10 cellular contexts compared by ENCODE assay signal in genomic region chr6:111846511-111847409, GRCh38. TPM values are rescaled to one million over a fixed set of nuclear protein-coding genes. Genes with fewer than 3 reads are reported as not detected.
DNase-seq lines count a peak whose midpoint lies in the region; ATAC-seq and TF ChIP-seq lines count a peak whose summit lies in the region.
"Had no signal": no experiment of that assay in that cellular context is flagged by ENCODE, and none has a peak within 500 bp of the region (broad histone marks: within the 10 kb centered on the region; RNA-seq: fewer than 3 reads in every experiment).

No MANE protein-coding gene starts in this region.

- no peak overlapping the region for H3K4me3 ChIP-seq in CD8-positive, alpha-beta memory T cell (ENCODE audit: low read length)
- H3K4me3 ChIP-seq in HEK293 (ENCODE audit: low read depth, low read length): no peak overlapping the region
- H3K4me3 ChIP-seq: transverse colon had no signal

- H3K36me3 Mint-ChIP-seq in CD8-positive, alpha-beta memory T cell: peaks cover 0 to 42% (median 2%) of the 10 kb centered on the region in 3 donors
- H3K36me3 Mint-ChIP-seq in activated naive CD4-positive, alpha-beta T cell treated with anti-CD3 and anti-CD28 coated beads, Interleukin-2, amount 50 U/mL, for 72 hours: peaks cover 4 to 10% of the 10 kb centered on the region in 2 donors
- H3K36me3 Mint-ChIP-seq in naive B cell: no peaks in the 10 kb centered on the region

- peak in 3 of 5 donors; percentile 64 to 80 (median 71) for DNase-seq in CD8-positive, alpha-beta memory T cell
- no peak for DNase-seq in activated naive CD4-positive, alpha-beta T cell treated with anti-CD3 and anti-CD28 coated beads, Interleukin-2, amount 50 U/mL, for 72 hours (ENCODE audit: low spot score in 2 of 2)
- DNase-seq in naive B cell (no peak), retina (no peak), GOT3 (lab: John Stamatoyannopoulos, UW) (no peak), DMS153 (lab: John Stamatoyannopoulos, UW) (no peak)
- DNase-seq: NCI-H82, transverse colon had no signal

- peaks cover 0 to 5% of the 10 kb centered on the region in 2 donors for H3K27me3 Mint-ChIP-seq in CD8-positive, alpha-beta memory T cell
- H3K27me3 Mint-ChIP-seq in naive B cell: no peaks in the 10 kb centered on the region

- peaks cover 8% of the 10 kb centered on the region for H3K36me3 ChIP-seq in CD8-positive, alpha-beta memory T cell (ENCODE audit: insufficient read depth, low read length)
- H3K36me3 ChIP-seq in HEK293 (ENCODE audit: control insufficient read depth in 2 of 2, insufficient read depth in 1 of 2, low read length in 2 of 2): peaks cover 0 to 7% of the 10 kb centered on the region in 2 experiments; a peak in 1 of 3 replicates
- H3K36me3 ChIP-seq: transverse colon had no signal

- H3K4me1 Mint-ChIP-seq in CD8-positive, alpha-beta memory T cell: peaks cover 30% of the 10 kb centered on the region in 3 donors
- H3K4me1 Mint-ChIP-seq in naive B cell: peaks cover 23 to 56% (median 26%) of the 10 kb centered on the region in 3 donors

- H3K27me3 ChIP-seq in CD8-positive, alpha-beta memory T cell (ENCODE audit: insufficient read depth, low read length, poor library complexity, severe bottlenecking): no peaks in the 10 kb centered on the region
- H3K27me3 ChIP-seq: transverse colon had no signal

- peak overlapping the region in 5 of 7 donors; percentile 65 to 80 (median 68) for H3K4me3 Mint-ChIP-seq in CD8-positive, alpha-beta memory T cell
- H3K4me3 Mint-ChIP-seq in naive B cell: peak overlapping the region in 2 of 8 donors; percentile 21 to 54

- H3K4me1 ChIP-seq in CD8-positive, alpha-beta memory T cell (ENCODE audit: insufficient read depth, low read length): peaks cover 98% of the 10 kb centered on the region
- H3K4me1 ChIP-seq in HEK293 (ENCODE audit: control insufficient read depth, insufficient read depth, low read length): 0 out of 2 replicates have a peak, but pooled peaks cover 2% of the 10 kb centered on the region

- H3K27ac ChIP-seq in CD8-positive, alpha-beta memory T cell (ENCODE audit: low read depth, low read length): peak overlapping the region; percentile 41
- H3K27ac ChIP-seq in HEK293 (ENCODE audit: extremely low read depth, low read depth, low read length): no peak overlapping the region

- H3K27ac Mint-ChIP-seq in CD8-positive, alpha-beta memory T cell: peak overlapping the region in 2 of 8 donors; percentile 70 to 84
- H3K27ac Mint-ChIP-seq in activated naive CD4-positive, alpha-beta T cell treated with anti-CD3 and anti-CD28 coated beads, Interleukin-2, amount 50 U/mL, for 72 hours: peak overlapping the region in 1 of 2 donors; percentile 93
- peak overlapping the region in 5 of 6 donors; percentile 34 to 92 (median 62) for H3K27ac Mint-ChIP-seq in naive B cell

- H3K9me3 ChIP-seq in CD8-positive, alpha-beta memory T cell (ENCODE audit: low read length): no peaks in the 10 kb centered on the region
- no peaks in the 10 kb centered on the region for H3K9me3 ChIP-seq in HEK293 (ENCODE audit: control insufficient read depth, insufficient read depth, low read depth, low read length)
- H3K9me3 ChIP-seq: transverse colon had no signal

- TF ChIP-seq CTCF in HEK293 (tag by site-specific recombination; IDR thresholded peaks at IDR 0.05): no peak

- CTCF ChIA-PET in CD8-positive, alpha-beta memory T cell (lab: Charles Lee): interaction anchor here (1.4 to 2.2 kb wide), 2 partner anchors 17 to 27 kb away, joined by 4 to 6 read pairs; partner anchors contain the start of gene FYN
- CTCF ChIA-PET in HEK293 (lab: Yijun Ruan, JAX): interaction anchor here (0.7 kb wide), 1 partner anchor 198 kb away, joined by 3 read pairs; no protein-coding TSS in a partner anchor

- POLR2A ChIA-PET in CD8-positive, alpha-beta memory T cell (lab: Charles Lee): interaction anchor here (0.7 to 1.5 kb wide), 5 partner anchors 22 to 88 kb away, joined by 3 read pairs; no protein-coding TSS in a partner anchor
- POLR2A ChIA-PET in HEK293 (lab: Yijun Ruan, JAX): no interaction called here

- ATAC-seq in activated naive CD4-positive, alpha-beta T cell treated with anti-CD3 and anti-CD28 coated beads, Interleukin-2, amount 50 U/mL, for 72 hours: peak; percentile 34 to 64
- ATAC-seq in naive B cell (ENCODE audit: low read depth in 2 of 2) (no peak), GM21786 (IDR thresholded peaks at IDR 0.05; ENCODE audit: unreplicated experiment) (no peak)

- H3K9me3 Mint-ChIP-seq in CD8-positive, alpha-beta memory T cell: no peaks in the 10 kb centered on the region
- no peaks in the 10 kb centered on the region for H3K9me3 Mint-ChIP-seq in activated naive CD4-positive, alpha-beta T cell treated with anti-CD3 and anti-CD28 coated beads, Interleukin-2, amount 50 U/mL, for 72 hours
- no peaks in the 10 kb centered on the region for H3K9me3 Mint-ChIP-seq in naive B cell

TF ChIP-seq in HEK293, 187 proteins besides CTCF, POLR2A, EP300 and RAD21 (continues in another document):
- no peak for TF ChIP-seq ZNF629 (tag by site-specific recombination; IDR thresholded peaks at IDR 0.05)
- no peak for TF ChIP-seq TRIM28 (IDR thresholded peaks at IDR 0.05; ENCODE audit: borderline replicate concordance, low read length)
- TF ChIP-seq KLF9 (tag by site-specific recombination; IDR thresholded peaks at IDR 0.05; ENCODE audit: low read depth): no peak
- TF ChIP-seq ZNF692 (tag by site-specific recombination; IDR thresholded peaks at IDR 0.05): peak; percentile 86
- TF ChIP-seq KLF7 (tag by site-specific recombination; IDR thresholded peaks at IDR 0.05; ENCODE audit: borderline replicate concordance): no peak
- no peak for TF ChIP-seq ZSCAN5A (tag by site-specific recombination; IDR thresholded peaks at IDR 0.05)
- TF ChIP-seq ZBTB11 (tag by site-specific recombination; conservative IDR thresholded peaks at IDR 0.05; ENCODE audit: low read depth): no peak
- no peak for TF ChIP-seq ZNF140 (tag by site-specific recombination; IDR thresholded peaks at IDR 0.05)
- no peak for TF ChIP-seq ZNF654 (tag by site-specific recombination; IDR thresholded peaks at IDR 0.05; ENCODE audit: low read depth)
- no peak for TF ChIP-seq ZNF394 (tag by site-specific recombination; IDR thresholded peaks at IDR 0.05; ENCODE audit: borderline replicate concordance)
- peak; percentile 75 for TF ChIP-seq ZFP69B (tag by site-specific recombination; IDR thresholded peaks at IDR 0.05)
- no peak for TF ChIP-seq ZNF488 (tag by site-specific recombination; IDR thresholded peaks at IDR 0.05)

RNA-seq across cellular contexts. Expression of gene FYN, which starts 26.5 kb away (rescaled TPM):
- 100 to 1,000 TPM; 481 to 491 TPM for total RNA-seq in CD8-positive, alpha-beta memory T cell
- polyA plus RNA-seq in CD8-positive, alpha-beta memory T cell: 611 TPM
- total RNA-seq in activated naive CD4-positive, alpha-beta T cell treated with anti-CD3 and anti-CD28 coated beads, Interleukin-2, amount 50 U/mL, for 72 hours: 100 to 1,000 TPM; 287 to 304 TPM
- polyA plus RNA-seq in naive B cell (ENCODE audit: low read depth in 6 of 6): 10 to 100 TPM; 53.1 to 94.5 (median 78.7) TPM

Comparison
In these comparisons a context has a peak if more than half of its experiments do, and no peak if none do; other contexts are left out.
1. DNase-seq: peak in CD8-positive, alpha-beta memory T cell (3 of 5); none in activated naive CD4-positive, alpha-beta T cell treated with anti-CD3 and anti-CD28 coated beads, Interleukin-2, amount 50 U/mL, for 72 hours (0 of 2), naive B cell (single experiment), retina (single experiment), GOT3 (single experiment) and DMS153 (single experiment).
2. ATAC-seq: peak in activated naive CD4-positive, alpha-beta T cell treated with anti-CD3 and anti-CD28 coated beads, Interleukin-2, amount 50 U/mL, for 72 hours (2 of 2); none in naive B cell (0 of 2) and GM21786 (single experiment).